Comparison of ENCODE assay signal across 11 cellular contexts in the genomic region with DNA sequence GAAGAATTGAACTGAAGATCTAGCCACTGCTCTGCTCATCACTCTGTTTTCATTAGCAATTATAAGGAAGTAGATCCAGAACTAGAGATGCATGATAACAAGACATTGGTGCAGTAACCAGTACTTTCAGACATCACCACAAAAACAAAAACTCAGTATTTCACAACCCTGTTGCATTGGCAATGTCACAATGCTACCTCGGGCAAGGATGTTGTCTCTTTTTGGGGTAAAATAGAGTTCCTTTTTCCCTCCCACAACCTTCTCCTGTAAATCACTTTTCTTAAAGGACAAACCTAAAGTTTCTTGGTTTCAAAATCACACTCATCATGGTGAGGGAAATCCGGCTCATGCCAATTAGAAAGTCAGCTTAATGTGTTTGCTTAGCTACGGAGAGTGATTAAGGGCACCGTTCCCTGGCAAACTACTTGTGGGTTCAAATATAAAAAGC.
DNase-seq lines count a peak whose midpoint lies in the region; ATAC-seq and TF ChIP-seq lines count a peak whose summit lies in the region.
"Had no signal": no experiment of that assay in that cellular context is flagged by ENCODE, and none has a peak within 500 bp of the region (broad histone marks: within the 10 kb centered on the region; RNA-seq: fewer than 3 reads in every experiment).

No MANE protein-coding gene starts in this region.

- ATAC-seq in GM19035 (IDR thresholded peaks at IDR 0.05; ENCODE audit: unreplicated experiment): peak; percentile 61
- peak; percentile 56 for ATAC-seq in HG02678 (IDR thresholded peaks at IDR 0.05; ENCODE audit: unreplicated experiment)
- ATAC-seq in naive B cell (ENCODE audit: low read depth in 2 of 2): peak; percentile 37 to 64

- peaks cover 2 to 8% (median 6%) of the 10 kb centered on the region in 7 donors for H3K9me3 Mint-ChIP-seq in naive B cell

- H3K27ac Mint-ChIP-seq in naive B cell: peak overlapping the region in 4 of 6 donors; percentile 7 to 67 (median 26)

- no peaks in the 10 kb centered on the region for H3K4me1 ChIP-seq in tibial nerve
- H3K4me1 ChIP-seq: SJSA1 had no signal

- H3K27me3 ChIP-seq in HL-60 (ENCODE audit: insufficient read depth, poor library complexity, severe bottlenecking) (no peaks in the 10 kb centered on the region), tibial nerve (no peaks in the 10 kb centered on the region)
- H3K27me3 ChIP-seq: ovary, SJSA1 had no signal

- peaks cover 0 to 2% of the 10 kb centered on the region in 2 donors for H3K36me3 Mint-ChIP-seq in naive B cell

- no peak for TF ChIP-seq POLR2A in tibial nerve (IDR thresholded peaks at IDR 0.05)

- TF ChIP-seq CTCF in HL-60 (IDR thresholded peaks at IDR 0.05; ENCODE audit: insufficient read depth, low read length): no peak
- no peak for TF ChIP-seq CTCF in tibial nerve (IDR thresholded peaks at IDR 0.05)

- H3K4me1 Mint-ChIP-seq in naive B cell: peaks cover 33 to 65% (median 37%) of the 10 kb centered on the region in 3 donors

- TF ChIP-seq EP300 in tibial nerve (IDR thresholded peaks at IDR 0.05): peak in 1 of 2 donors; percentile 63

- H3K27me3 Mint-ChIP-seq in naive B cell: no peaks in the 10 kb centered on the region

- DNase-seq in HL-60 (ENCODE audit: low read depth in 1 of 2, low spot score in 1 of 2): peak; percentile 21 to 25
- DNase-seq in naive B cell: no peak
- DNase-seq in stimulated activated CD4-positive, alpha-beta T cell treated with anti-CD3 and anti-CD28 coated beads, Interleukin-2, amount 100 ng/mL, for 24 hours: no peak
- DNase-seq in tibial nerve (ENCODE audit: low spot score in 2 of 2): no peak
- no peak for DNase-seq in NCI-H2171 treated with DMSO at 0.1 percent for 48 hours (lab: John Stamatoyannopoulos, UW)
- DNase-seq in DMS 273 treated with DMSO at 0.1 percent for 48 hours (lab: John Stamatoyannopoulos, UW): no peak
- DNase-seq: ovary had no signal

- H3K9me3 ChIP-seq in tibial nerve: no peaks in the 10 kb centered on the region
- H3K9me3 ChIP-seq: ovary, SJSA1 had no signal

- no peak overlapping the region for H3K27ac ChIP-seq in HL-60 (replicated peaks)
- no peak overlapping the region for H3K27ac ChIP-seq in tibial nerve
- H3K27ac ChIP-seq: coronary artery, ovary, SJSA1 had no signal

- H3K4me3 ChIP-seq in HL-60 (replicated peaks; ENCODE audit: insufficient read depth, low read length) (no peak overlapping the region), tibial nerve (no peak overlapping the region)
- H3K4me3 ChIP-seq: coronary artery, ovary, SJSA1 had no signal

- H3K36me3 ChIP-seq in tibial nerve: no peaks in the 10 kb centered on the region
- H3K36me3 ChIP-seq: ovary, SJSA1 had no signal

- WGBS in tibial nerve, 2 donors: 77 to 84% methylated on average over 4 of the region's 4 CpGs

- peak overlapping the region in 4 of 8 donors; percentile 22 to 86 (median 54) for H3K4me3 Mint-ChIP-seq in naive B cell

Comparison
In these comparisons a context has a peak if more than half of its experiments do, and no peak if none do; other contexts are left out.
1. DNase-seq: peak in HL-60 (2 of 2); none in naive B cell (single experiment), stimulated activated CD4-positive, alpha-beta T cell treated with anti-CD3 and anti-CD28 coated beads, Interleukin-2, amount 100 ng/mL, for 24 hours (0 of 2), tibial nerve (0 of 2), NCI-H2171 treated with DMSO at 0.1 percent for 48 hours (single experiment) and DMS 273 treated with DMSO at 0.1 percent for 48 hours (single experiment).
2. Peak in every context shown above with its lines, with median percentiles within 50 percentile points of each other: ATAC-seq.